14 cellular contexts compared by ENCODE assay signal in the genomic region with DNA sequence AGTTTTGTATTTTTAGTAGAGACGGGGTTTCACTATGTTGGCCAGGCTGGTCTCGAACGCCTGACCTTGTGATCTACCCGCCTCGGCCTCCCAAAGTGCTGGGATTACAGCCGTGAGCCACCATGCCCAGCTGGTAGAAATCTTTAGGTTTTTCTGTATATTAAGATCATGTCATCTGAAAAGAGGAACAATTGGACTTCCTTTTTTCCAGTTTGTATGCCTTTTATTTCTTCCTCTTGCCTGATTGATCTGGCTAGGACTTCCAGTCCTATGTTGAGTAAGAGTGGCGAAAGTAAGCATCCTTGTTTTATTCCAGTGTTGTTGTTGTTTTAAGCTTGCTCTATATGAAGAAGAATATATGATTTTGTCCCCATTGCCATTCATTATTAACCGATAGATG.
"Had no signal": no experiment of that assay in that cellular context is flagged by ENCODE, and none has a peak within 500 bp of the region (broad histone marks: within the 10 kb centered on the region; RNA-seq: fewer than 3 reads in every experiment).

No MANE protein-coding gene starts in this region.

- H3K36me3 ChIP-seq: right atrium auricular region, thyroid gland, WERI-Rb-1 had no signal

- H3K4me3 ChIP-seq: dorsolateral prefrontal cortex, right atrium auricular region, skin epidermis, thyroid gland had no signal

- H3K27me3 ChIP-seq: dorsolateral prefrontal cortex, right atrium auricular region, thyroid gland had no signal

- H3K9me3 ChIP-seq: right atrium auricular region, thyroid gland had no signal

- DNase-seq: activated CD4-positive, alpha-beta memory T cell treated with anti-CD3 and anti-CD28 coated beads, Interleukin-2, amount 10 ng/mL, durations not matched to agents 7 days and 5 days; activated CD4-positive, alpha-beta T cell treated with anti-CD3 and anti-CD28 coated beads for 36 hours; activated gamma-delta T cell treated with Interleukin-2 at 50 U/mL for 16 hours; activated naive CD8-positive, alpha-beta T cell treated with anti-CD3 and anti-CD28 coated beads for 36 hours; activated T-cell treated with anti-CD3 and anti-CD28 coated beads, Interleukin-2, amount 50 U/mL, for 48 hours; dorsolateral prefrontal cortex; immature natural killer cell; naive B cell; posterior cingulate gyrus; thyroid gland; WERI-Rb-1 had no signal

- H3K4me1 ChIP-seq: right atrium auricular region, thyroid gland had no signal

- H3K27ac ChIP-seq: right atrium auricular region, skin epidermis, thyroid gland, WERI-Rb-1 had no signal

- ATAC-seq: activated CD4-positive, alpha-beta T cell treated with anti-CD3 and anti-CD28 coated beads for 36 hours; esophagus mucosa had no signal
